ENCODE assay signal across 21 cellular contexts in the genomic region with DNA sequence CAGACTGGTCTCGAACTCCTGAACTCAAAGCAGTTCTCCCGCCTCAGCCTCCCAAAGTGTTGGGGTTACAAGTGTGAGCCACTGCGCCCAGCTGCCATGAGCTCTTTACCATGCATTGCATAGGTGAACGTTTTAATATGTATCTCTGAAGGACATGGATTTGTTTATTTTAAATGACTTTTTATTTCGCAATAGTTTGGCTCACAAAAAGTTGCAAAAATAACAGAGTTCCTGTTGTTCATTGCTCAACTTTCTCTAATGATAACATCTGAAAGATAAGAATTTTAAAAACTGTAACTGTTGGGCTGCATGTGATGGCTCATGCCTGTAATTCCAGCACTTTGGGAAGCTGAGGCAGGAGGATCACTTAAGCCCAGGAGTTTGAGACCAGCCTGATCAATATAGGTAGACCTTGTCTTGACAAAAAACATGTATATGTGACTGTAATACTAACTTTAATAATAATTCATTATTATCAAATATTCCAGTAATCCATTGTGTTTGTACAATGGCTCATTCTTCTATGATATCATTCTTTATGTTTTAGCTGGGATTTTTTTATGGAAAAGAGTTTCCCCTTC.
DNase-seq lines count a peak whose midpoint lies in the region; ATAC-seq and TF ChIP-seq lines count a peak whose summit lies in the region.
"Had no signal": no experiment of that assay in that cellular context is flagged by ENCODE, and none has a peak within 500 bp of the region (broad histone marks: within the 10 kb centered on the region; RNA-seq: fewer than 3 reads in every experiment).

No MANE protein-coding gene starts in this region.

- H3K4me2 ChIP-seq in mammary epithelial cell (ENCODE audit: insufficient read depth, low read depth, low read length), result no peak overlapping the region

- intact Hi-C loops in MCF 10A (cut with micrococcal nuclease) (loop anchor here (5.0 kb wide), 1 partner anchor 77 kb away; no protein-coding TSS in a partner anchor), mammary epithelial cell (cut with micrococcal nuclease) (no loop called here), upper lobe of right lung (cut with DNase I) (no loop called here)

- H3K36me3 ChIP-seq in mammary epithelial cell (ENCODE audit: insufficient read depth, low read length) (no peaks in the 10 kb centered on the region), brain microvascular endothelial cell (replicated peaks) (peaks cover 3% of the 10 kb centered on the region), upper lobe of right lung (no peaks in the 10 kb centered on the region)
- H3K36me3 ChIP-seq: right atrium auricular region had no signal

- H2AFZ ChIP-seq in mammary epithelial cell (ENCODE audit: low read depth, low read length), result no peak overlapping the region

- H3K4me1 Mint-ChIP-seq in MCF 10A (ENCODE audit: insufficient read depth, unreplicated experiment), result peaks cover 19% of the 10 kb centered on the region

- no TSS peak for BruUV-seq in MCF 10A (replicated peaks; lab: Mats Ljungman, UMichigan)
- BruUV-seq in mammary epithelial cell (replicated peaks; lab: Mats Ljungman, UMichigan), result no TSS peak

- H3K27ac ChIP-seq in mammary epithelial cell (ENCODE audit: insufficient read depth, low read depth, low read length) (no peak overlapping the region), brain microvascular endothelial cell (peak overlapping the region; percentile 59), upper lobe of right lung (peak overlapping the region; percentile 76)
- H3K27ac ChIP-seq: right atrium auricular region, tibial artery had no signal

- H3K9me3 Mint-ChIP-seq in MCF 10A (ENCODE audit: unreplicated experiment), result no peaks in the 10 kb centered on the region
- H3K9me3 Mint-ChIP-seq: CD8-positive, alpha-beta memory T cell; H9; nephron had no signal

- no peaks in the 10 kb centered on the region for H3K27me3 Mint-ChIP-seq in MCF 10A (ENCODE audit: insufficient read depth, unreplicated experiment)
- H3K27me3 Mint-ChIP-seq: CD8-positive, alpha-beta memory T cell had no signal

- peak overlapping the region; percentile 51 for H3K27ac Mint-ChIP-seq in MCF 10A (ENCODE audit: low read depth, unreplicated experiment)
- H3K27ac Mint-ChIP-seq: nephron had no signal

- no peak overlapping the region for H3K4me3 Mint-ChIP-seq in MCF 10A (ENCODE audit: unreplicated experiment)
- H3K4me3 Mint-ChIP-seq: CD8-positive, alpha-beta memory T cell; H9; nephron had no signal

- H3K36me3 Mint-ChIP-seq in MCF 10A (ENCODE audit: insufficient read depth, unreplicated experiment), result peaks cover 27% of the 10 kb centered on the region

- ATAC-seq in upper lobe of right lung, result no peak
- ATAC-seq in GM18520 (IDR thresholded peaks at IDR 0.05; ENCODE audit: unreplicated experiment), result no peak
- ATAC-seq: body of pancreas had no signal

- H3K79me2 ChIP-seq in mammary epithelial cell (ENCODE audit: insufficient read depth, low read length), result peaks cover 6% of the 10 kb centered on the region

- H3K9ac ChIP-seq in mammary epithelial cell (ENCODE audit: insufficient read depth, low read length), result no peak overlapping the region

- CTCF ChIA-PET in MCF 10A (lab: Yijun Ruan, JAX) (interaction anchor here (0.9 to 1.3 kb wide), 2 partner anchors 10 to 154 kb away, joined by 3 read pairs; no protein-coding TSS in a partner anchor), mammary epithelial cell (lab: Charles Lee; ENCODE audit: low non-redundant PET) (no interaction called here)

- no peaks in the 10 kb centered on the region for H3K9me3 ChIP-seq in mammary epithelial cell (replicated peaks; ENCODE audit: insufficient read depth, low read length)
- H3K9me3 ChIP-seq in upper lobe of right lung, result no peaks in the 10 kb centered on the region
- H3K9me3 ChIP-seq: body of pancreas, right atrium auricular region, tibial artery had no signal

- 82% methylated on average over 5 of the region's 5 CpGs for WGBS in mammary epithelial cell (ENCODE audit: low coverage, missing lambda C conversion rate)

- no peaks in the 10 kb centered on the region for H4K20me1 ChIP-seq in mammary epithelial cell (ENCODE audit: insufficient read depth, low read length)

- in situ Hi-C loops in mammary epithelial cell (cut with MboI; ENCODE audit: low sequenced_read_pairs in 2 of 2), result no loop called here
- in situ Hi-C loops in brain microvascular endothelial cell (cut with HindIII; ENCODE audit: low pct_ligation_motif_present, low sequenced_read_pairs), result no loop called here

- peaks cover 5% of the 10 kb centered on the region for H3K4me1 ChIP-seq in mammary epithelial cell (ENCODE audit: insufficient read depth, low read length)
- peaks cover 27% of the 10 kb centered on the region for H3K4me1 ChIP-seq in upper lobe of right lung

- POLR2A ChIA-PET in MCF 10A (lab: Yijun Ruan, JAX), result interaction anchor here (0.7 to 1.1 kb wide), 2 partner anchors 11 to 16 kb away, joined by 3 read pairs; no protein-coding TSS in a partner anchor

- dilution Hi-C loops in mammary epithelial cell (cut with HindIII; ENCODE audit: low sequenced_read_pairs), result loop anchor here (5.0 kb wide), 4 partner anchors 37 to 297 kb away; no protein-coding TSS in a partner anchor

- H3K27me3 ChIP-seq in mammary epithelial cell (ENCODE audit: insufficient read depth, low read length) (no peaks in the 10 kb centered on the region), brain microvascular endothelial cell (replicated peaks) (no peaks in the 10 kb centered on the region), upper lobe of right lung (no peaks in the 10 kb centered on the region)
- H3K27me3 ChIP-seq: body of pancreas, right atrium auricular region, tibial artery had no signal

- no peak for TF ChIP-seq CTCF in MCF 10A (IDR thresholded peaks at IDR 0.05; ENCODE audit: unreplicated experiment)
- no peak for TF ChIP-seq CTCF in mammary epithelial cell (conservative IDR thresholded peaks at IDR 0.05 in 1 of 2, IDR thresholded peaks at IDR 0.05 in 1 of 2; ENCODE audit: extremely low read depth in 1 of 2, insufficient read depth in 1 of 2, low read depth in 1 of 2, low read length in 2 of 2)
- no peak for TF ChIP-seq CTCF in brain microvascular endothelial cell (IDR thresholded peaks at IDR 0.05; ENCODE audit: low read depth, low read length, missing control alignments)
- TF ChIP-seq CTCF in upper lobe of right lung (IDR thresholded peaks at IDR 0.05), result no peak

- DNase-seq in MCF 10A (ENCODE audit: unreplicated experiment), result peak; percentile 26
- DNase-seq in mammary epithelial cell, result no peak
- peak; percentile 29 for DNase-seq in brain microvascular endothelial cell
- DNase-seq in iris pigment epithelial cell (ENCODE audit: low read depth), result peak; percentile 71
- no peak for DNase-seq in upper lobe of right lung
- DNase-seq in NCI-H1436 treated with DMSO at 0.1 percent for 48 hours (lab: John Stamatoyannopoulos, UW), result no peak
- DNase-seq in cerebellar cortex (ENCODE audit: low spot score), result no peak
- DNase-seq: 8988T; activated CD4-positive, alpha-beta T cell treated with anti-CD3 and anti-CD28 coated beads for 1 hour; body of pancreas; CD8-positive, alpha-beta memory T cell; H9; NCI-H2171 treated with DMSO at 0.1 percent for 48 hours; NK-92 treated with Interleukin-12 subunit alpha and Interleukin-12 subunit beta, amount 100 ng/mL, for 24 hours; SHP77 treated with DMSO at 0.1 percent for 48 hours; T-helper 2 cell had no signal

- no peak overlapping the region for H3K4me3 ChIP-seq in mammary epithelial cell (replicated peaks in 1 of 3; ENCODE audit: insufficient read depth in 1 of 3, low read depth in 2 of 3, low read length in 3 of 3)
- no peak overlapping the region for H3K4me3 ChIP-seq in brain microvascular endothelial cell (ENCODE audit: low read depth, low read length)
- no peak overlapping the region for H3K4me3 ChIP-seq in upper lobe of right lung
- H3K4me3 ChIP-seq: body of pancreas, lung, right atrium auricular region, tibial artery had no signal

Comparison
In these comparisons a context has a peak if more than half of its experiments do, and no peak if none do; other contexts are left out.
1. DNase-seq: peak in MCF 10A (single experiment), brain microvascular endothelial cell (single experiment) and iris pigment epithelial cell (single experiment); none in mammary epithelial cell (single experiment), upper lobe of right lung (single experiment), NCI-H1436 treated with DMSO at 0.1 percent for 48 hours (single experiment) and cerebellar cortex (single experiment).